Comparison of ENCODE assay signal across 18 cellular contexts in genomic region chr17:28473542-28473941, GRCh38. TPM values are rescaled to one million over a fixed set of nuclear protein-coding genes. Genes with fewer than 3 reads are reported as not detected.
A peak's percentile ranks its signal among the peaks of the same experiment; 100 is the strongest.
DNase-seq lines count a peak whose midpoint lies in the region; ATAC-seq and TF ChIP-seq lines count a peak whose summit lies in the region.
"Had no signal": no experiment of that assay in that cellular context is flagged by ENCODE, and none has a peak within 500 bp of the region (broad histone marks: within the 10 kb centered on the region; RNA-seq: fewer than 3 reads in every experiment).

SLC13A2 (plus strand) TSS chr17:28473644; CDS start chr17:28473713, 69 bp downstream.

- intact Hi-C loops in cardiac septum (cut with DNase I): no loop called here
- intact Hi-C loops in right cardiac atrium (cut with DNase I): no loop called here
- intact Hi-C loops in left lung (cut with DNase I): no loop called here

- H3K4me2 ChIP-seq in MM.1S (ENCODE audit: low read depth, low read length): no peak within 1 kb of the TSS

- no peaks in the 10 kb centered on the region for H3K27me3 ChIP-seq in right cardiac atrium (ENCODE audit: control insufficient read depth, insufficient read depth)
- H3K27me3 ChIP-seq in WERI-Rb-1 (ENCODE audit: insufficient read depth, low read depth, severe bottlenecking): no peaks in the 10 kb centered on the region
- no peaks in the 10 kb centered on the region for H3K27me3 ChIP-seq in left lung
- H3K27me3 ChIP-seq in MM.1S (replicated peaks; ENCODE audit: insufficient read depth, low read length): peaks cover 6% of the 10 kb centered on the region; the same call in 1 of the 2 replicates
- H3K27me3 ChIP-seq: BE2C, upper lobe of left lung had no signal

- H3F3A ChIP-seq in MM.1S (ENCODE audit: insufficient read depth, low read length): peaks cover 5% of the 10 kb centered on the region; the same call in 1 of the 2 replicates

- no peaks in the 10 kb centered on the region for H4K20me1 ChIP-seq in MM.1S (ENCODE audit: insufficient read depth, low read length)

- H3K36me3 ChIP-seq in WERI-Rb-1 (no peaks in the 10 kb centered on the region), left lung (no peaks in the 10 kb centered on the region), MM.1S (replicated peaks; ENCODE audit: insufficient read depth, low read length) (no peaks in the 10 kb centered on the region)
- H3K36me3 ChIP-seq: BE2C, HAP-1, upper lobe of left lung had no signal

- TF ChIP-seq CTCF in WERI-Rb-1 (IDR thresholded peaks at IDR 0.05; ENCODE audit: low read depth, low read length): peak; percentile 66
- no peak for TF ChIP-seq CTCF in left lung (IDR thresholded peaks at IDR 0.05)
- no peak for TF ChIP-seq CTCF in MM.1S (IDR thresholded peaks at IDR 0.05; ENCODE audit: low read length)

- no peaks in the 10 kb centered on the region for H3K79me2 ChIP-seq in MM.1S (ENCODE audit: low read length)

- H3K27ac ChIP-seq in right cardiac atrium (ENCODE audit: low read length): no peak within 1 kb of the TSS
- no peak within 1 kb of the TSS; the same call in 1 of the 2 replicates for H3K27ac ChIP-seq in WERI-Rb-1
- H3K27ac ChIP-seq in left lung: no peak within 1 kb of the TSS
- H3K27ac ChIP-seq in MM.1S (ENCODE audit: low read length): no peak within 1 kb of the TSS
- H3K27ac ChIP-seq: SK-N-MC, upper lobe of left lung had no signal

- H3K4me3 ChIP-seq in right cardiac atrium (ENCODE audit: low read length) (no peak within 1 kb of the TSS), WERI-Rb-1 (ENCODE audit: low read depth, low read length) (no peak within 1 kb of the TSS), left lung (no peak within 1 kb of the TSS), MM.1S (ENCODE audit: low read length) (no peak within 1 kb of the TSS)
- H3K4me3 ChIP-seq: HAP-1, SK-N-MC, upper lobe of left lung had no signal

- H3K9me2 ChIP-seq in MM.1S (replicated peaks; ENCODE audit: insufficient read depth, low read length): no peaks in the 10 kb centered on the region

- H2AFZ ChIP-seq in MM.1S (ENCODE audit: low read length): no peak within 1 kb of the TSS

- H3K9ac ChIP-seq in MM.1S (ENCODE audit: low read length): no peak within 1 kb of the TSS

- no peaks in the 10 kb centered on the region for H3K9me3 ChIP-seq in right cardiac atrium (ENCODE audit: control insufficient read depth, low read length)
- no peaks in the 10 kb centered on the region for H3K9me3 ChIP-seq in WERI-Rb-1 (ENCODE audit: severe bottlenecking)
- H3K9me3 ChIP-seq in left lung: no peaks in the 10 kb centered on the region
- no peaks in the 10 kb centered on the region for H3K9me3 ChIP-seq in MM.1S (replicated peaks; ENCODE audit: insufficient read depth, low read length)
- H3K9me3 ChIP-seq: BE2C, HAP-1, upper lobe of left lung had no signal

- DNase-seq in cardiac septum (ENCODE audit: low spot score): peak; percentile 50
- DNase-seq in right cardiac atrium: no peak
- peak; percentile 53 for DNase-seq in WERI-Rb-1
- no peak for DNase-seq in left lung
- no peak for DNase-seq in cerebellar nuclear complex (lab: John Stamatoyannopoulos, UW)
- no peak for DNase-seq in MM.1S
- no peak for DNase-seq in SW480 (ENCODE audit: low spot score)
- DNase-seq: activated T-cell treated with anti-CD3 and anti-CD28 coated beads, Interleukin-2, amount 50 U/mL, for 72 hours; aorta; BE2C; GDM1; immature natural killer cell; NCI-H2081 treated with DMSO at 0.1 percent for 48 hours; upper lobe of left lung had no signal

- WGBS in right cardiac atrium: 75% methylated on average over 5 of the region's 5 CpGs

- ATAC-seq in right cardiac atrium (no peak), left lung (peak; percentile 17), GM18498 (IDR thresholded peaks at IDR 0.05; ENCODE audit: unreplicated experiment) (no peak)
- ATAC-seq: activated T-cell treated with anti-CD3 and anti-CD28 coated beads, Interleukin-2, amount 50 U/mL, for 72 hours had no signal

- no peaks in the 10 kb centered on the region for H3K4me1 ChIP-seq in right cardiac atrium (ENCODE audit: control insufficient read depth, insufficient read depth, low read length)
- H3K4me1 ChIP-seq in left lung: peaks cover 0 to 9% of the 10 kb centered on the region in 2 donors
- no peaks in the 10 kb centered on the region for H3K4me1 ChIP-seq in MM.1S (ENCODE audit: low read length)
- H3K4me1 ChIP-seq: BE2C, HAP-1 had no signal

RNA-seq across cellular contexts. Expression of gene SLC13A2, which starts in this region (rescaled TPM):
- not detected for total RNA-seq in cardiac septum
- total RNA-seq in right cardiac atrium: not detected
- polyA plus RNA-seq in right cardiac atrium: not detected
- total RNA-seq in left lung: not detected
- total RNA-seq: activated T-cell treated with anti-CD3 and anti-CD28 coated beads, Interleukin-2, amount 50 U/mL, for 72 hours; aorta; frontal cortex had no signal
- polyA plus RNA-seq: immature natural killer cell had no signal

Comparison
In these comparisons a context has a peak if more than half of its experiments do, and no peak if none do; other contexts are left out.
1. Peak in DNase-seq in cardiac septum; RNA of the gene not detected or under 1 TPM.
2. Peak in ATAC-seq in left lung; RNA of the gene not detected or under 1 TPM.